ENCODE assay signal across 29 cellular contexts in the genomic region with DNA sequence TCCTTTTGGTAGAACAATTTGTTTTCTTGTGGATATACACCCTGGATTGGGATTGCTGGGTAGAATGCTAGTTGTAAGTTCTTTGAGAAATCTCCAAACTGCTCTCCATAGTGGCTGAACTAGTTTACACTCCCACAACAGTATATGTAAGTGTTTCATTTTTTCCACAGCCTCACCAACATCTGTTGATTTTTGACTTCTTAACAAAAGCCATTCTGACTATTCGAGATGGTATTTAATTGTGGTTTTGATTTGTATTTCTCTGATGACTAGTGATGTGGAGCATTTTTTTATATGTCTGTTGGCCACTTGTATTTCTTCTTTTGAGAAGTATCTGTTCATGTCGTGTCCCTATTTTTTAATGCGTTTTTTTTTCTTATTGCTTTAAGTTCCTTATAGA.
"Had no signal": no experiment of that assay in that cellular context is flagged by ENCODE, and none has a peak within 500 bp of the region (broad histone marks: within the 10 kb centered on the region; RNA-seq: fewer than 3 reads in every experiment).

No MANE protein-coding gene starts in this region.

- H3K27me3 ChIP-seq: dorsolateral prefrontal cortex, esophagus squamous epithelium, neutrophil, pancreas, right lobe of liver, stomach, testis, tibial artery, vagina had no signal

- ATAC-seq: mucosa of descending colon; natural killer cell treated with Interleukin-12 subunit alpha and Interleukin-12 subunit beta and Interleukin-15 and Interleukin-18, amount 100 ng/mL, for 72 hours; pancreas; right lobe of liver had no signal

- H3K4me1 ChIP-seq: esophagus squamous epithelium, pancreas, right lobe of liver, stomach, testis, tibial artery, vagina had no signal

- DNase-seq: dorsolateral prefrontal cortex; effector CD4-positive, alpha-beta T cell; erythroblast; esophagus squamous epithelium; hypothalamus; immature natural killer cell; islet precursor cell; mesenchymal stem cell; mucosa of descending colon; naive B cell; pancreas; retina; right lobe of liver; small intestine; stimulated activated CD4-positive, alpha-beta T cell treated with anti-CD3 and anti-CD28 coated beads, Interleukin-15, amount 100 ng/mL, for 24 hours; stimulated activated CD4-positive, alpha-beta T cell treated with anti-CD3 and anti-CD28 coated beads, Interleukin-4, amount 100 ng/mL, for 1 hour; stimulated activated CD8-positive, alpha-beta memory T cell treated with anti-CD3 and anti-CD28 coated beads, Interleukin-4, amount 100 ng/mL, for 48 hours; stimulated activated naive CD4-positive, alpha-beta T cell treated with Interleukin-2 at 50 U/mL for 16 hours; stomach; substantia nigra; testis; tibial artery had no signal

- H3K4me3 ChIP-seq: dorsolateral prefrontal cortex, esophagus squamous epithelium, lung, mucosa of descending colon, pancreas, right lobe of liver, stomach, testis, tibial artery, vagina had no signal

- FAIRE-seq: frontal cortex, pancreas had no signal

- H3K27ac Mint-ChIP-seq: immature natural killer cell; mesothelial cell of epicardium; naive B cell; natural killer cell treated with Interleukin-12 subunit alpha and Interleukin-12 subunit beta and Interleukin-15 and Interleukin-18, amount 100 ng/mL, for 72 hours had no signal

- H3K36me3 Mint-ChIP-seq: immature natural killer cell; mesothelial cell of epicardium; naive B cell; natural killer cell treated with Interleukin-12 subunit alpha and Interleukin-12 subunit beta and Interleukin-15 and Interleukin-18, amount 100 ng/mL, for 72 hours had no signal

- H3K9me3 ChIP-seq: esophagus squamous epithelium, mucosa of descending colon, neutrophil, pancreas, right lobe of liver, testis, tibial artery, vagina had no signal

- H3K27me3 Mint-ChIP-seq: naive B cell; natural killer cell treated with Interleukin-12 subunit alpha and Interleukin-12 subunit beta and Interleukin-15 and Interleukin-18, amount 100 ng/mL, for 72 hours had no signal

- H3K4me3 Mint-ChIP-seq: immature natural killer cell; mesothelial cell of epicardium; naive B cell; natural killer cell treated with Interleukin-12 subunit alpha and Interleukin-12 subunit beta and Interleukin-15 and Interleukin-18, amount 100 ng/mL, for 72 hours; neural crest cell had no signal

- H3K4me1 Mint-ChIP-seq: immature natural killer cell, mesothelial cell of epicardium, naive B cell, neural crest cell had no signal

- H3K36me3 ChIP-seq: esophagus squamous epithelium, neutrophil, pancreas, right lobe of liver, stomach, tibial artery, vagina had no signal

- H3K27ac ChIP-seq: dorsolateral prefrontal cortex, esophagus squamous epithelium, neutrophil, pancreas, right lobe of liver, stomach, testis, tibial artery, vagina had no signal
